In genomic region chr10:71268247-71268691, GRCh38 we compare ENCODE assay signal across 10 cellular contexts. TPM values are rescaled to one million over a fixed set of nuclear protein-coding genes. Genes with fewer than 3 reads are reported as not detected.
DNase-seq lines count a peak whose midpoint lies in the region; ATAC-seq and TF ChIP-seq lines count a peak whose summit lies in the region.
"Had no signal": no experiment of that assay in that cellular context is flagged by ENCODE, and none has a peak within 500 bp of the region (broad histone marks: within the 10 kb centered on the region; RNA-seq: fewer than 3 reads in every experiment).

No MANE protein-coding gene starts in this region.

- ATAC-seq in GM21825 (IDR thresholded peaks at IDR 0.05; ENCODE audit: unreplicated experiment) = no peak
- ATAC-seq in GM18511 (IDR thresholded peaks at IDR 0.05; ENCODE audit: unreplicated experiment) = no peak
- ATAC-seq: activated T-cell treated with anti-CD3 and anti-CD28 coated beads, Interleukin-2, amount 50 U/mL, for 72 hours had no signal

- TF ChIP-seq CTCF in BJ (IDR thresholded peaks at IDR 0.05; ENCODE audit: insufficient read depth, low read depth, low read length) (peak; percentile 86), endodermal cell (conservative IDR thresholded peaks at IDR 0.05) (peak; percentile 88), mesothelial cell of epicardium (IDR thresholded peaks at IDR 0.05; ENCODE audit: unreplicated experiment) (peak; percentile 51)

- no peak for DNase-seq in BJ (ENCODE audit: low read depth)
- peak; percentile 61 for DNase-seq in MG63
- DNase-seq in endodermal cell = peak; percentile 85
- DNase-seq in mesothelial cell of epicardium (ENCODE audit: low spot score in 2 of 2, unreplicated experiment in 2 of 2) = no peak
- DNase-seq in NOMO-1 treated with dmso at 0.1 percent for 144 hours (lab: John Stamatoyannopoulos, UW; ENCODE audit: unreplicated experiment) = no peak
- DNase-seq in NAMALWA (ENCODE audit: low spot score) = no peak
- DNase-seq: activated T-cell treated with anti-CD3 and anti-CD28 coated beads, Interleukin-2, amount 50 U/mL, for 72 hours; NCI-H1105 had no signal

- peaks cover 11% of the 10 kb centered on the region for H3K4me1 ChIP-seq in endodermal cell (ENCODE audit: control insufficient read depth, insufficient read depth, low read length)

- 0 out of 2 replicates have a peak, but pooled peaks cover 2% of the 10 kb centered on the region for H3K36me3 ChIP-seq in BJ (ENCODE audit: control insufficient read depth, insufficient read depth, low read length)
- no peaks in the 10 kb centered on the region for H3K36me3 ChIP-seq in MG63
- H3K36me3 ChIP-seq in endodermal cell (ENCODE audit: control insufficient read depth, insufficient read depth, low read length) = no peaks in the 10 kb centered on the region

- H3K27me3 Mint-ChIP-seq in endodermal cell (ENCODE audit: insufficient read depth) = no peaks in the 10 kb centered on the region
- no peaks in the 10 kb centered on the region for H3K27me3 Mint-ChIP-seq in mesothelial cell of epicardium (ENCODE audit: low read depth)

- H3K27me3 ChIP-seq in BJ (ENCODE audit: control insufficient read depth, insufficient read depth, low read length) = no peaks in the 10 kb centered on the region
- H3K27me3 ChIP-seq in MG63 = no peaks in the 10 kb centered on the region
- H3K27me3 ChIP-seq in endodermal cell (ENCODE audit: control insufficient read depth, insufficient read depth, low read length, poor library complexity, severe bottlenecking) = no peaks in the 10 kb centered on the region

- CTCF ChIA-PET in BJ (lab: Yijun Ruan, JAX) = interaction anchor here (0.7 to 6.2 kb wide), 17 partner anchors 9 to 462 kb away, joined by 3 to 78 read pairs (median 6); no protein-coding TSS in a partner anchor

- no peaks in the 10 kb centered on the region for H3K9me3 ChIP-seq in MG63
- H3K9me3 ChIP-seq in endodermal cell (ENCODE audit: control insufficient read depth, low read length) = no peaks in the 10 kb centered on the region

- 62% methylated on average over 3 to 8 of the region's 8 CpGs for WGBS in endodermal cell (ENCODE audit: insufficient coverage in 1 of 2, insufficient read length in 1 of 2), 2 experiments

- H3K27ac ChIP-seq in endodermal cell (ENCODE audit: low read depth, low read length) = no peak overlapping the region

- H3K9me3 Mint-ChIP-seq in endodermal cell (no peaks in the 10 kb centered on the region), mesothelial cell of epicardium (no peaks in the 10 kb centered on the region)
- H3K9me3 Mint-ChIP-seq: activated T-cell treated with anti-CD3 and anti-CD28 coated beads, Interleukin-2, amount 50 U/mL, for 72 hours had no signal

- POLR2A ChIA-PET in BJ (lab: Charles Lee) = no interaction called here

- H3K27ac Mint-ChIP-seq in endodermal cell (peak overlapping the region; percentile 59), mesothelial cell of epicardium (peak overlapping the region; percentile 78)
- H3K27ac Mint-ChIP-seq: activated T-cell treated with anti-CD3 and anti-CD28 coated beads, Interleukin-2, amount 50 U/mL, for 72 hours had no signal

- no peak overlapping the region for H3K4me3 Mint-ChIP-seq in endodermal cell
- no peak overlapping the region for H3K4me3 Mint-ChIP-seq in mesothelial cell of epicardium
- H3K4me3 Mint-ChIP-seq: activated T-cell treated with anti-CD3 and anti-CD28 coated beads, Interleukin-2, amount 50 U/mL, for 72 hours had no signal

- H3K9ac ChIP-seq in endodermal cell (ENCODE audit: extremely low read depth, low read length, poor library complexity, severe bottlenecking) = no peak overlapping the region

- H3K36me3 Mint-ChIP-seq in endodermal cell (ENCODE audit: low read depth) (no peaks in the 10 kb centered on the region), mesothelial cell of epicardium (no peaks in the 10 kb centered on the region)

- H3K4me3 ChIP-seq in BJ (ENCODE audit: low read depth, low read length) = no peak overlapping the region
- no peak overlapping the region for H3K4me3 ChIP-seq in MG63
- H3K4me3 ChIP-seq in endodermal cell (ENCODE audit: low read length) = no peak overlapping the region

- H3K4me1 Mint-ChIP-seq in endodermal cell (peaks cover 28% of the 10 kb centered on the region), mesothelial cell of epicardium (peaks cover 60% of the 10 kb centered on the region)

RNA-seq across cellular contexts. Expression of gene SLC29A3, which starts 50.8 kb away (rescaled TPM):
- polyA plus RNA-seq in BJ (2011; rRNA removed) = 4.2 and 7.2 TPM in 2 replicates
- 5.0 and 5.5 TPM in 2 replicates for polyA minus RNA-seq in BJ (2011; rRNA and poly(A)+ RNA removed)
- 0.92 TPM in 1 of 2 replicates, not detected in the other for total RNA-seq in MG63 (2014; rRNA removed; shearing (Covaris generic); ENCODE audit: low replicate concordance)
- total RNA-seq in endodermal cell = 10 to 100 TPM; 14.1 to 16.8 TPM
- polyA plus RNA-seq in endodermal cell (2013, experiment 1 of 2) = 11.4 TPM
- 9.7 TPM for polyA plus RNA-seq in endodermal cell (2013, experiment 2 of 2)
- 10.8 to 11.4 TPM (median 11.0 TPM) in 3 replicates for total RNA-seq in mesothelial cell of epicardium

RNA-seq across cellular contexts. Expression of gene UNC5B, which starts 55.9 kb away (rescaled TPM):
- polyA plus RNA-seq in BJ (2011; rRNA removed) = 17.5 and 27.4 TPM in 2 replicates
- polyA minus RNA-seq in BJ (2011; rRNA and poly(A)+ RNA removed) = 22.5 and 23.6 TPM in 2 replicates
- 8.0 and 11.4 TPM in 2 replicates for total RNA-seq in MG63 (2014; rRNA removed; shearing (Covaris generic); ENCODE audit: low replicate concordance)
- total RNA-seq in endodermal cell (10 to 100 TPM in 1 of 2 donors, 1 to 10 TPM in 1; 9.7 to 14.5 TPM), mesothelial cell of epicardium (84.8 to 91.5 TPM (median 85.7 TPM) in 3 replicates)
- polyA plus RNA-seq in endodermal cell (2013, experiment 1 of 2) = 14.7 TPM
- 13.2 TPM for polyA plus RNA-seq in endodermal cell (2013, experiment 2 of 2)

Comparison
In these comparisons a context has a peak if more than half of its experiments do, and no peak if none do; other contexts are left out.
1. DNase-seq: peak in MG63 (single experiment) and endodermal cell (single experiment); none in BJ (single experiment), mesothelial cell of epicardium (0 of 2), NOMO-1 treated with dmso at 0.1 percent for 144 hours (single experiment) and NAMALWA (single experiment).
2. Peak in every context shown above with its lines, with median percentiles within 50 percentile points of each other: CTCF ChIP-seq.